ENCODE assay signal across 1 cellular context in the genomic region with DNA sequence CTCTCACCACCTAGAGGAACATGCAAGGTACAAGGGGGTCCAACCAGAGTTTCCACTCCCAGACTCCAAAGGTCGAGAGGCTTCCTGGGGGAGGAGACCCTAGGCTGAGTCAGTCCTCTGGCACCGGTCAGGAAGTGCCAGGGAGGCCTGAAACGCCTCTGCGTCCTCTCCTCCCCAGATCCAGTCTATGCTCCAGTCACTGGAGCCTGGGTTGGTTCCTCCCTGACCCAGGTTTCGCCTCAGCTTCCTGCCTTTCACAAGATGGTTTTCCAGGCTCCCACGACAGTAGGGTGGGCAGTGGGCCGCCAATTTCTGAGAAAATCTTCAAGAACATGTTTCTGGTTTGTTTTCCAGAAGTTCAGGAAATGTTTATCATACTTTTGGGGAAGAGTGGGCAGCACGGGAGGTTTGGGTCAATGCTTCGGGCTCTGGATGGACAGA.
TF ChIP-seq lines count a peak whose summit lies in the region.

No MANE protein-coding gene starts in this region.

TF ChIP-seq in A549, 52 proteins besides CTCF, POLR2A, EP300 and RAD21 (continued from another document):
- TF ChIP-seq HEYL (CRISPR knock-in tag; IDR thresholded peaks at IDR 0.05) (no peak), TP53 (CRISPR knock-in tag; IDR thresholded peaks at IDR 0.05) (no peak), MYC (IDR thresholded peaks at IDR 0.05; ENCODE audit: borderline replicate concordance, low read length) (no peak), HDAC2 (IDR thresholded peaks at IDR 0.05) (no peak), ZSCAN20 (CRISPR knock-in tag; IDR thresholded peaks at IDR 0.05) (no peak), MAZ (IDR thresholded peaks at IDR 0.05; ENCODE audit: borderline replicate concordance, low read depth, low read length) (no peak), ZC3H11A (IDR thresholded peaks at IDR 0.05) (no peak), POLR2AphosphoS2 (conservative IDR thresholded peaks at IDR 0.05; ENCODE audit: low read length) (no peak), EHMT2 (IDR thresholded peaks at IDR 0.05; ENCODE audit: low read depth) (no peak), CHD2 (IDR thresholded peaks at IDR 0.05; ENCODE audit: low read length, partially characterized antibody) (no peak), RCOR1 (IDR thresholded peaks at IDR 0.05; ENCODE audit: low read depth, low read length) (no peak), RFX5 (IDR thresholded peaks at IDR 0.05) (no peak), RARB (CRISPR knock-in tag; IDR thresholded peaks at IDR 0.05) (no peak), CBX2 (IDR thresholded peaks at IDR 0.05; ENCODE audit: borderline replicate concordance, low read depth) (no peak), FOSB (CRISPR knock-in tag; IDR thresholded peaks at IDR 0.05) (0 out of 2 replicates have a peak, but pooled peaks have one; percentile 10), JUNB (IDR thresholded peaks at IDR 0.05) (no peak), BHLHE40 (IDR thresholded peaks at IDR 0.05; ENCODE audit: low read depth, low read length) (no peak), CEBPB (IDR thresholded peaks at IDR 0.05) (no peak), EHF (CRISPR knock-in tag; IDR thresholded peaks at IDR 0.05) (no peak)
- TF ChIP-seq, protein P1, sequence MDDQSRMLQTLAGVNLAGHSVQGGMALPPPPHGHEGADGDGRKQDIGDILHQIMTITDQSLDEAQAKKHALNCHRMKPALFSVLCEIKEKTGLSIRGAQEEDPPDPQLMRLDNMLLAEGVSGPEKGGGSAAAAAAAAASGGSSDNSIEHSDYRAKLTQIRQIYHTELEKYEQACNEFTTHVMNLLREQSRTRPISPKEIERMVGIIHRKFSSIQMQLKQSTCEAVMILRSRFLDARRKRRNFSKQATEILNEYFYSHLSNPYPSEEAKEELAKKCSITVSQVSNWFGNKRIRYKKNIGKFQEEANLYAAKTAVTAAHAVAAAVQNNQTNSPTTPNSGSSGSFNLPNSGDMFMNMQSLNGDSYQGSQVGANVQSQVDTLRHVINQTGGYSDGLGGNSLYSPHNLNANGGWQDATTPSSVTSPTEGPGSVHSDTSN (IDR thresholded peaks at IDR 0.05): no peak
- TF ChIP-seq, protein P2, sequence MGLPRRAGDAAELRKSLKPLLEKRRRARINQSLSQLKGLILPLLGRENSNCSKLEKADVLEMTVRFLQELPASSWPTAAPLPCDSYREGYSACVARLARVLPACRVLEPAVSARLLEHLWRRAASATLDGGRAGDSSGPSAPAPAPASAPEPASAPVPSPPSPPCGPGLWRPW (IDR thresholded peaks at IDR 0.05): no peak
- TF ChIP-seq, protein P3, sequence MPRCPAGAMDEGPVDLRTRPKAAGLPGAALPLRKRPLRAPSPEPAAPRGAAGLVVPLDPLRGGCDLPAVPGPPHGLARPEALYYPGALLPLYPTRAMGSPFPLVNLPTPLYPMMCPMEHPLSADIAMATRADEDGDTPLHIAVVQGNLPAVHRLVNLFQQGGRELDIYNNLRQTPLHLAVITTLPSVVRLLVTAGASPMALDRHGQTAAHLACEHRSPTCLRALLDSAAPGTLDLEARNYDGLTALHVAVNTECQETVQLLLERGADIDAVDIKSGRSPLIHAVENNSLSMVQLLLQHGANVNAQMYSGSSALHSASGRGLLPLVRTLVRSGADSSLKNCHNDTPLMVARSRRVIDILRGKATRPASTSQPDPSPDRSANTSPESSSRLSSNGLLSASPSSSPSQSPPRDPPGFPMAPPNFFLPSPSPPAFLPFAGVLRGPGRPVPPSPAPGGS (IDR thresholded peaks at IDR 0.05): no peak
